ENCODE assay signal across 20 cellular contexts in the genomic region with DNA sequence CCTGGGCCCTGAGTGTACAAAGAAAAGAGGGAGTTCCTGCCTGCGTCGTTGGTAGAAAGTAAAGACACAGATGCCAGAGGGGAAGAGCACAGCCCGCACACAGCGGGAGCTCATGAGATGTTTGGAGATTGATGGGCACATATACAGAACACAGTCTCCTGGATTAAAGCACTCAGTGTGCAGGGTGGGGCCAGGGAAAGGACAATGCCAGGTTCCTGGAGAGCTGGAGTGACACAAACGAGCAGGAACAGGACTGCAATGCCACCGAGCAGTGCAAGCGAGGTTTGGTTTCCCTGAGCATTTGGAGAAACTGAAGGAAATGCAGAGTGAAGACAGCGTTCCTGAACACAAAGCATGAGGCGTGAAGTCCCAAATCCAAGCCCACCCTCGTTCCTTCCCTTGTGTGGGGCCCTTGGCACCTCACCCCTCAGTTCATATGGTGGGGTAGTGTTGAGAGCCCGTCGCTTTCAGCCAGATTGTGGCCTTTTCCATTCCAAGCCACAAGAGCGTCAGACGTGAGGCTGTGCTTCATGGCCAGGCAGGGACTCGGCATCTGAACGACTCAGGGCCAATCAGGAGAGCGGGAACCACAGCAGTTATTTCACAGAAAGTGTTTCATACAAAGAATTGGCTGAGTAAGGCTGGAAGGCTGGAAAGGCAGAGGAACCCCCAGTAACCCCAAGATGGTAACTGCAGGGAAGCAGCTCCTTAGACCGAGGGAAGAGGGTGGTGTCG. TPM values are rescaled to one million over a fixed set of nuclear protein-coding genes. Genes with fewer than 3 reads are reported as not detected.
DNase-seq lines count a peak whose midpoint lies in the region; ATAC-seq and TF ChIP-seq lines count a peak whose summit lies in the region.
"Had no signal": no experiment of that assay in that cellular context is flagged by ENCODE, and none has a peak within 500 bp of the region (broad histone marks: within the 10 kb centered on the region; RNA-seq: fewer than 3 reads in every experiment).

No MANE protein-coding gene starts in this region.

- H3K9me3 Mint-ChIP-seq in neural crest cell: no peaks in the 10 kb centered on the region

- TF ChIP-seq CTCF in neural crest cell (conservative IDR thresholded peaks at IDR 0.05): no peak

- H3K36me3 Mint-ChIP-seq in neural crest cell (ENCODE audit: low read depth): no peaks in the 10 kb centered on the region

- ATAC-seq in GM18502 (IDR thresholded peaks at IDR 0.05; ENCODE audit: poor library complexity, unreplicated experiment): no peak
- ATAC-seq: HCT116, Panc1 had no signal

- H3K27me3 Mint-ChIP-seq in neural crest cell (ENCODE audit: low read depth): peaks cover 3% of the 10 kb centered on the region

- peak overlapping the region; percentile 85 for H3K27ac Mint-ChIP-seq in neural crest cell (ENCODE audit: unreplicated experiment)

- H3K4me3 Mint-ChIP-seq in neural crest cell: no peak overlapping the region

- DNase-seq in NCI-H748 (lab: John Stamatoyannopoulos, UW; ENCODE audit: unreplicated experiment) (peak; percentile 17), NCI-H748 treated with DMSO at 0.1 percent for 48 hours (lab: John Stamatoyannopoulos, UW) (no peak), cerebellum (ENCODE audit: low spot score) (peak; percentile 44), neural crest cell (ENCODE audit: low read depth, low spot score) (no peak), NCI-H524 (lab: John Stamatoyannopoulos, UW) (no peak)
- DNase-seq in activated CD4-positive, alpha-beta T cell treated with anti-CD3 and anti-CD28 coated beads, Interleukin-2, amount 50 U/mL, for 4 hours: no peak
- DNase-seq: DMS153, GDM1, IMR-90, KG1, MG63, NCI-H187, NCI-H2081 treated with DMSO at 0.1 percent for 48 hours, NCI-H2171, NCI-H446, NCI-H526, SHP77 had no signal

- H3K4me1 Mint-ChIP-seq in neural crest cell: peaks cover 18% of the 10 kb centered on the region

RNA-seq across cellular contexts. Expression of a gene that starts 41.0 kb away (rescaled TPM):
- total RNA-seq in cerebellum (16.2 TPM), neural crest cell (32.6 and 33.7 TPM in 2 replicates)

Comparison
In these comparisons a context has a peak if more than half of its experiments do, and no peak if none do; other contexts are left out.
1. DNase-seq: peak in NCI-H748 (single experiment) and cerebellum (single experiment); none in NCI-H748 treated with DMSO at 0.1 percent for 48 hours (single experiment), neural crest cell (single experiment), NCI-H524 (0 of 2) and activated CD4-positive, alpha-beta T cell treated with anti-CD3 and anti-CD28 coated beads, Interleukin-2, amount 50 U/mL, for 4 hours (0 of 2).